ENCODE assay signal across 15 cellular contexts in genomic region chr13:81686877-81687276, GRCh38.
DNase-seq lines count a peak whose midpoint lies in the region; ATAC-seq, FAIRE-seq and TF ChIP-seq lines count a peak whose summit lies in the region.
"Had no signal": no experiment of that assay in that cellular context is flagged by ENCODE, and none has a peak within 500 bp of the region (broad histone marks: within the 10 kb centered on the region; RNA-seq: fewer than 3 reads in every experiment).

No MANE protein-coding gene starts in this region.

- H3K27me3 Mint-ChIP-seq in nephron progenitor cell (ENCODE audit: low read depth, poor library complexity): no peaks in the 10 kb centered on the region

- no peaks in the 10 kb centered on the region for H3K36me3 Mint-ChIP-seq in nephron progenitor cell (ENCODE audit: low read depth)

- H3K9me3 Mint-ChIP-seq in nephron progenitor cell: no peaks in the 10 kb centered on the region

- TF ChIP-seq CTCF in fibroblast of pulmonary artery (IDR thresholded peaks at IDR 0.05; ENCODE audit: low read length, missing control alignments) (no peak), nephron progenitor cell (IDR thresholded peaks at IDR 0.05) (no peak)

- DNase-seq in COLO829 (ENCODE audit: low spot score) (peak; percentile 1), M059J (ENCODE audit: low read depth) (peak; percentile 3), NCI-H82 (lab: John Stamatoyannopoulos, UW) (peak; percentile 99), fibroblast of pulmonary artery (ENCODE audit: low read depth) (peak; percentile 0), frontal cortex (ENCODE audit: low spot score in 2 of 2) (no peak), OCI-M2 (lab: John Stamatoyannopoulos, UW; ENCODE audit: unreplicated experiment) (no peak), nephron progenitor cell (no peak)
- DNase-seq: activated CD4-positive, alpha-beta T cell treated with anti-CD3 and anti-CD28 coated beads, Interleukin-2, amount 50 U/mL, for 1 hour; activated T-cell treated with anti-CD3 and anti-CD28 coated beads, Interleukin-2, amount 50 U/mL, for 72 hours; NCI-H526 treated with DMSO at 0.1 percent for 48 hours; T-helper 9 cell had no signal

- no peak for ATAC-seq in HG02973 (IDR thresholded peaks at IDR 0.05; ENCODE audit: unreplicated experiment)
- ATAC-seq: activated T-cell treated with anti-CD3 and anti-CD28 coated beads, Interleukin-2, amount 50 U/mL, for 72 hours; Right ventricle myocardium inferior had no signal

- no peaks in the 10 kb centered on the region for H3K4me1 Mint-ChIP-seq in nephron progenitor cell

- no peak overlapping the region for H3K27ac Mint-ChIP-seq in nephron progenitor cell
- H3K27ac Mint-ChIP-seq: activated T-cell treated with anti-CD3 and anti-CD28 coated beads, Interleukin-2, amount 50 U/mL, for 72 hours had no signal

- H3K4me3 ChIP-seq in fibroblast of pulmonary artery (replicated peaks; ENCODE audit: low read depth, low read length): no peak overlapping the region
- H3K4me3 ChIP-seq: coronary artery, prostate gland had no signal

- FAIRE-seq in frontal cortex (lab: Jason Lieb, UNC): no peak

- H3K4me3 Mint-ChIP-seq in nephron progenitor cell: no peak overlapping the region
- H3K4me3 Mint-ChIP-seq: activated T-cell treated with anti-CD3 and anti-CD28 coated beads, Interleukin-2, amount 50 U/mL, for 72 hours had no signal

Comparison
In these comparisons a context has a peak if more than half of its experiments do, and no peak if none do; other contexts are left out.
1. DNase-seq: peak in COLO829 (single experiment), M059J (single experiment), NCI-H82 (single experiment) and fibroblast of pulmonary artery (single experiment); none in frontal cortex (0 of 2), OCI-M2 (single experiment) and nephron progenitor cell (single experiment).